28 cellular contexts compared by ENCODE assay signal in genomic region chrX:114251575-114251974, GRCh38.
DNase-seq lines count a peak whose midpoint lies in the region; ATAC-seq, FAIRE-seq and TF ChIP-seq lines count a peak whose summit lies in the region.
"Had no signal": no experiment of that assay in that cellular context is flagged by ENCODE, and none has a peak within 500 bp of the region (broad histone marks: within the 10 kb centered on the region; RNA-seq: fewer than 3 reads in every experiment).

No MANE protein-coding gene starts in this region.

- no TSS peak for BruUV-seq in endothelial cell of umbilical vein (replicated peaks; lab: Mats Ljungman, UMichigan)

- H3K4me3 ChIP-seq in cardiac muscle cell = no peak overlapping the region
- H3K4me3 ChIP-seq in A549 = no peak overlapping the region
- no peak overlapping the region for H3K4me3 ChIP-seq in astrocyte (ENCODE audit: insufficient read depth, low read depth, low read length)
- no peak overlapping the region for H3K4me3 ChIP-seq in endothelial cell of umbilical vein (replicated peaks in 1 of 3; ENCODE audit: insufficient read depth in 1 of 3, low read depth in 1 of 3, low read length in 3 of 3)
- H3K4me3 ChIP-seq: BLaER1, GM12878 had no signal

- H3K79me2 ChIP-seq in astrocyte (ENCODE audit: insufficient read depth, low read length) = no peaks in the 10 kb centered on the region
- H3K79me2 ChIP-seq in endothelial cell of umbilical vein (ENCODE audit: control insufficient read depth, insufficient read depth, low read length) = no peaks in the 10 kb centered on the region

- H3K27ac ChIP-seq in cardiac muscle cell (peak overlapping the region; percentile 36), A549 (no peak overlapping the region), astrocyte (ENCODE audit: low read depth, low read length) (no peak overlapping the region), endothelial cell of umbilical vein (ENCODE audit: insufficient read depth, low read depth, low read length) (no peak overlapping the region), substantia nigra (ENCODE audit: low read depth, low read length, poor library complexity, severe bottlenecking) (no peak overlapping the region)
- H3K27ac ChIP-seq: 22Rv1, BLaER1 had no signal

- CTCF ChIA-PET in A549 (lab: Yijun Ruan, JAX) = no interaction called here
- CTCF ChIA-PET in endothelial cell of umbilical vein (lab: Charles Lee) = no interaction called here

- no peaks in the 10 kb centered on the region for H3K27me3 Mint-ChIP-seq in astrocyte (ENCODE audit: low read depth, unreplicated experiment)
- H3K27me3 Mint-ChIP-seq: CD4-positive, alpha-beta memory T cell; CD4-positive, CD25-positive, alpha-beta regulatory T cell had no signal

- H2AFZ ChIP-seq in astrocyte (ENCODE audit: low read depth, low read length) (no peak overlapping the region), endothelial cell of umbilical vein (ENCODE audit: low read depth, low read length) (no peak overlapping the region)

- no peak overlapping the region for H3K27ac Mint-ChIP-seq in astrocyte (ENCODE audit: unreplicated experiment)
- H3K27ac Mint-ChIP-seq: CD14-positive monocyte; CD4-positive, alpha-beta memory T cell; CD4-positive, CD25-positive, alpha-beta regulatory T cell; CD8-positive, alpha-beta memory T cell had no signal

- H3K27me3 ChIP-seq in cardiac muscle cell = no peaks in the 10 kb centered on the region
- H3K27me3 ChIP-seq in astrocyte (ENCODE audit: insufficient read depth, low read length) = no peaks in the 10 kb centered on the region
- H3K27me3 ChIP-seq in endothelial cell of umbilical vein (ENCODE audit: control insufficient read depth in 2 of 2, insufficient read depth in 2 of 2, low read length in 2 of 2) = no peaks in the 10 kb centered on the region
- H3K27me3 ChIP-seq: BE2C had no signal

- TF ChIP-seq POLR2A in A549 (IDR thresholded peaks at IDR 0.05; ENCODE audit: low read length) (no peak), endothelial cell of umbilical vein (IDR thresholded peaks at IDR 0.05; ENCODE audit: low read depth, low read length) (no peak)

- no peak for ATAC-seq in left ventricle myocardium superior
- ATAC-seq in A549 = no peak
- no peak for ATAC-seq in GM19455 (IDR thresholded peaks at IDR 0.05; ENCODE audit: unreplicated experiment)
- ATAC-seq: GM12878 had no signal

- POLR2A ChIA-PET in A549 (lab: Yijun Ruan, JAX) (no interaction called here), endothelial cell of umbilical vein (lab: Charles Lee) (no interaction called here)

- intact Hi-C loops in left ventricle myocardium superior (cut with micrococcal nuclease) = no loop called here
- intact Hi-C loops in endothelial cell of umbilical vein (cut with micrococcal nuclease) = no loop called here

- H3K36me3 ChIP-seq in cardiac muscle cell = no peaks in the 10 kb centered on the region
- no peaks in the 10 kb centered on the region for H3K36me3 ChIP-seq in astrocyte (ENCODE audit: insufficient read depth, low read length)
- H3K36me3 ChIP-seq in endothelial cell of umbilical vein (ENCODE audit: control insufficient read depth in 2 of 2, extremely low read depth in 1 of 2, insufficient read depth in 2 of 2, low read length in 2 of 2) = no peaks in the 10 kb centered on the region
- H3K36me3 ChIP-seq: BE2C, BLaER1 had no signal

- H3K4me1 ChIP-seq in cardiac muscle cell (ENCODE audit: low read depth) = peaks cover 19% of the 10 kb centered on the region
- no peaks in the 10 kb centered on the region for H3K4me1 ChIP-seq in A549
- H3K4me1 ChIP-seq in astrocyte (ENCODE audit: insufficient read depth, low read length) = no peaks in the 10 kb centered on the region
- H3K4me1 ChIP-seq in endothelial cell of umbilical vein (ENCODE audit: control insufficient read depth, extremely low read depth, insufficient read depth, low read length) = no peaks in the 10 kb centered on the region
- H3K4me1 ChIP-seq: BE2C, BLaER1 had no signal

- H3K36me3 Mint-ChIP-seq in astrocyte (ENCODE audit: low read depth, unreplicated experiment) = no peaks in the 10 kb centered on the region
- H3K36me3 Mint-ChIP-seq: CD14-positive monocyte; CD4-positive, alpha-beta memory T cell; CD4-positive, CD25-positive, alpha-beta regulatory T cell; CD8-positive, alpha-beta memory T cell had no signal

- H3K9ac ChIP-seq in astrocyte (ENCODE audit: low read length) = no peak overlapping the region
- H3K9ac ChIP-seq in endothelial cell of umbilical vein (replicated peaks; ENCODE audit: extremely low read depth, insufficient read depth, low read length) = no peak overlapping the region
- H3K9ac ChIP-seq: BLaER1 had no signal

- H3K9me3 Mint-ChIP-seq in astrocyte (ENCODE audit: unreplicated experiment) = no peaks in the 10 kb centered on the region

- TF ChIP-seq EP300 in A549 (IDR thresholded peaks at IDR 0.05) = no peak

- H3K4me3 Mint-ChIP-seq in astrocyte (ENCODE audit: unreplicated experiment) = no peak overlapping the region
- H3K4me3 Mint-ChIP-seq: CD14-positive monocyte; CD4-positive, alpha-beta memory T cell; CD4-positive, CD25-positive, alpha-beta regulatory T cell; CD8-positive, alpha-beta memory T cell had no signal

- WGBS in A549 (ENCODE audit: missing lambda C conversion rate) = 17% methylated on average over 1 of the region's 1 CpG

- no peak for TF ChIP-seq RAD21 in A549 (conservative IDR thresholded peaks at IDR 0.05 in 1 of 2, IDR thresholded peaks at IDR 0.05 in 1 of 2)

- H3K4me2 ChIP-seq in A549 (no peak overlapping the region), astrocyte (ENCODE audit: low read length) (no peak overlapping the region), endothelial cell of umbilical vein (ENCODE audit: insufficient read depth, low read length) (no peak overlapping the region)
- H3K4me2 ChIP-seq: BLaER1 had no signal

- FAIRE-seq in A549 (lab: Jason Lieb, UNC) (peak; percentile 51), astrocyte (lab: Jason Lieb, UNC) (peak; percentile 77), endothelial cell of umbilical vein (lab: Jason Lieb, UNC) (peak; percentile 40)
- FAIRE-seq: GM12878, GM12892, GM18507 had no signal

- no peaks in the 10 kb centered on the region for H3K9me1 ChIP-seq in endothelial cell of umbilical vein (replicated peaks; ENCODE audit: control insufficient read depth, extremely low read depth, insufficient read depth, low read length)

- H3K9me3 ChIP-seq in cardiac muscle cell (ENCODE audit: low read depth) = no peaks in the 10 kb centered on the region
- H3K9me3 ChIP-seq in A549 = no peaks in the 10 kb centered on the region
- no peaks in the 10 kb centered on the region for H3K9me3 ChIP-seq in astrocyte (ENCODE audit: insufficient read depth, low read depth, low read length)
- H3K9me3 ChIP-seq in endothelial cell of umbilical vein (replicated peaks; ENCODE audit: control insufficient read depth, insufficient read depth, low read length) = no peaks in the 10 kb centered on the region
- H3K9me3 ChIP-seq: BE2C, BLaER1 had no signal

- no peaks in the 10 kb centered on the region for H3K4me1 Mint-ChIP-seq in astrocyte (ENCODE audit: low read depth, unreplicated experiment)
- H3K4me1 Mint-ChIP-seq: CD14-positive monocyte; CD4-positive, alpha-beta memory T cell; CD4-positive, CD25-positive, alpha-beta regulatory T cell; CD8-positive, alpha-beta memory T cell had no signal

- dilution Hi-C loops in endothelial cell of umbilical vein (cut with MboI; ENCODE audit: extremely low pct_ligation_motif_present, low sequenced_read_pairs) = no loop called here

- no peak for DNase-seq in cardiac muscle cell (ENCODE audit: low read depth in 1 of 2, low spot score in 1 of 2)
- no peak for DNase-seq in left ventricle myocardium superior
- no peak for DNase-seq in A549 (ENCODE audit: low read depth in 1 of 2, low spot score in 1 of 2)
- DNase-seq in astrocyte (ENCODE audit: low read depth) = no peak
- no peak for DNase-seq in endothelial cell of umbilical vein (ENCODE audit: low read depth, low spot score)
- no peak for DNase-seq in substantia nigra (lab: John Stamatoyannopoulos, UW)
- DNase-seq in NCI-H1417 treated with DMSO at 0.1 percent for 48 hours (lab: John Stamatoyannopoulos, UW) = no peak
- DNase-seq: ACHN; BE2C; C1 segment of cervical spinal cord; CD4-positive, alpha-beta memory T cell; CD4-positive, CD25-positive, alpha-beta regulatory T cell; CD8-positive, alpha-beta memory T cell; COR-L47; DMS 273 treated with DMSO at 0.1 percent for 48 hours; DMS153; DMS53; DMS79; DND-41; EL; GDM1 had no signal

- TF ChIP-seq CTCF in cardiac muscle cell (IDR thresholded peaks at IDR 0.05; ENCODE audit: low read depth, low read length) (no peak), A549 (IDR thresholded peaks at IDR 0.05) (no peak), astrocyte (IDR thresholded peaks at IDR 0.05; ENCODE audit: insufficient read depth, low read depth, low read length) (no peak), endothelial cell of umbilical vein (IDR thresholded peaks at IDR 0.05; ENCODE audit: extremely low read depth in 1 of 2, insufficient read depth in 1 of 2, low read depth in 1 of 2, low read length in 2 of 2) (no peak)

- H4K20me1 ChIP-seq in astrocyte (ENCODE audit: insufficient read depth, low read length) (no peaks in the 10 kb centered on the region), endothelial cell of umbilical vein (replicated peaks; ENCODE audit: control insufficient read depth, extremely low read depth, insufficient read depth, low read length) (no peaks in the 10 kb centered on the region)
- H4K20me1 ChIP-seq: BLaER1 had no signal

TF ChIP-seq in A549, 52 proteins besides CTCF, POLR2A, EP300 and RAD21:
- TF ChIP-seq MAFK (IDR thresholded peaks at IDR 0.05; ENCODE audit: partially characterized antibody) (peak; percentile 77), ZC3H11A (IDR thresholded peaks at IDR 0.05) (no peak)

TF ChIP-seq in endothelial cell of umbilical vein, 7 proteins besides CTCF, POLR2A, EP300 and RAD21:
- TF ChIP-seq FOS (IDR thresholded peaks at IDR 0.05; ENCODE audit: borderline replicate concordance, insufficient read depth, low read length) (no peak), JUN (IDR thresholded peaks at IDR 0.05; ENCODE audit: borderline replicate concordance, insufficient read depth, insufficient read length, low read depth) (no peak), MYC (IDR thresholded peaks at IDR 0.05; ENCODE audit: low read depth, low read length) (no peak), POLR2AphosphoS5 (IDR thresholded peaks at IDR 0.05; ENCODE audit: insufficient read depth, low read depth, low read length) (no peak), EZH2 (IDR thresholded peaks at IDR 0.05; ENCODE audit: borderline replicate concordance, low read depth, low read length, severe bottlenecking) (no peak), MAX (IDR thresholded peaks at IDR 0.05; ENCODE audit: insufficient read depth, insufficient read length) (no peak), GATA2 (IDR thresholded peaks at IDR 0.05; ENCODE audit: insufficient read depth, insufficient read length, low read depth, low read length) (no peak)
